15 cellular contexts compared by ENCODE assay signal in the genomic region with DNA sequence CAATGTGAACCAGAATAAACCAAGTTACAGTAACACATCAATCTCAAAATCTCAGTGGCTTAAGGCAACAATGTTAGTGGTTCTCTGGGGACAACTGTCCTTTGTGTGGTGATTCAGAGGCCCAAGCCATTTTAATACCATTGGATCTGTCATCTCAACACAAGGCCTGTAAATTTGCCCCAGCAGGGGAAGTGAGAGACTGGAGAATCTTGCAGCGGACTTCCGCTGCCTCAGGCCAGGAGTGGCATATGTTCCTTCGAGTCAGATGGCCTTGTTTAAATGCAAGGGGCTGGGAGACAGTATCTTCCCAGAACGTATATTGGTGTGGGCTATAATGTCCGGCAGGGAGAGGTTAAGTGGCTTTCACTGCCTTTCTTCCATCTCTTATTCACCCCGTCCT.
"Had no signal": no experiment of that assay in that cellular context is flagged by ENCODE, and none has a peak within 500 bp of the region (broad histone marks: within the 10 kb centered on the region; RNA-seq: fewer than 3 reads in every experiment).

No MANE protein-coding gene starts in this region.

- H3K4me2 ChIP-seq: hepatocyte had no signal

- H3K27me3 Mint-ChIP-seq: activated naive CD4-positive, alpha-beta T cell treated with anti-CD3 and anti-CD28 coated beads, Interleukin-2, amount 10 ng/mL, durations not matched to agents 7 days and 5 days; naive thymus-derived CD8-positive, alpha-beta T cell; stimulated activated naive B cell treated with anti-CD40 and anti-IgM and Interleukin-4, amounts not matched to agents 10 μg/mL and 1 μg/mL and 100 μg/mL, for 72 hours had no signal

- H3K4me1 ChIP-seq: left ventricle myocardium inferior, parathyroid adenoma, thyroid gland had no signal

- H3K79me2 ChIP-seq: hepatocyte, parathyroid adenoma had no signal

- H2AFZ ChIP-seq: hepatocyte, parathyroid adenoma had no signal

- H3K4me3 ChIP-seq: dorsolateral prefrontal cortex, hepatocyte, left ventricle myocardium inferior, mucosa of descending colon, thyroid gland had no signal

- H3K36me3 Mint-ChIP-seq: activated naive CD4-positive, alpha-beta T cell treated with anti-CD3 and anti-CD28 coated beads, Interleukin-2, amount 10 ng/mL, durations not matched to agents 7 days and 5 days had no signal

- H3K36me3 ChIP-seq: left ventricle myocardium inferior, thyroid gland had no signal

- H3K9me3 ChIP-seq: left ventricle myocardium inferior, thyroid gland had no signal

- H3K9ac ChIP-seq: parathyroid adenoma had no signal

- DNase-seq: activated CD4-positive, CD25-positive, alpha-beta regulatory T cell; activated naive CD4-positive, alpha-beta T cell treated with anti-CD3 and anti-CD28 coated beads, Interleukin-2, amount 10 ng/mL, durations not matched to agents 7 days and 5 days; kidney; left ventricle myocardium inferior; mucosa of descending colon; naive thymus-derived CD8-positive, alpha-beta T cell; stimulated activated CD4-positive, alpha-beta T cell treated with anti-CD3 and anti-CD28 coated beads, Interleukin-2, amount 100 ng/mL, for 48 hours; stimulated activated naive B cell treated with anti-CD40 and anti-IgM and Interleukin-4, amounts not matched to agents 10 μg/mL and 1 μg/mL and 100 μg/mL, for 72 hours; T-helper 2 cell; thyroid gland had no signal

- FAIRE-seq: astrocyte, endometrium, kidney had no signal

- ATAC-seq: mucosa of descending colon; naive thymus-derived CD8-positive, alpha-beta T cell; stimulated activated naive B cell treated with anti-CD40 and anti-IgM and Interleukin-4, amounts not matched to agents 10 μg/mL and 1 μg/mL and 100 μg/mL, for 72 hours had no signal

- H3K27ac ChIP-seq: dorsolateral prefrontal cortex, hepatocyte, left ventricle myocardium inferior, parathyroid adenoma, thyroid gland had no signal

- H3K27me3 ChIP-seq: hepatocyte, thyroid gland had no signal

- H3K27ac Mint-ChIP-seq: activated naive CD4-positive, alpha-beta T cell treated with anti-CD3 and anti-CD28 coated beads, Interleukin-2, amount 10 ng/mL, durations not matched to agents 7 days and 5 days; naive thymus-derived CD8-positive, alpha-beta T cell; stimulated activated naive B cell treated with anti-CD40 and anti-IgM and Interleukin-4, amounts not matched to agents 10 μg/mL and 1 μg/mL and 100 μg/mL, for 72 hours had no signal

- H3K4me3 Mint-ChIP-seq: activated naive CD4-positive, alpha-beta T cell treated with anti-CD3 and anti-CD28 coated beads, Interleukin-2, amount 10 ng/mL, durations not matched to agents 7 days and 5 days; naive thymus-derived CD8-positive, alpha-beta T cell; stimulated activated naive B cell treated with anti-CD40 and anti-IgM and Interleukin-4, amounts not matched to agents 10 μg/mL and 1 μg/mL and 100 μg/mL, for 72 hours had no signal
